3 cellular contexts compared by ENCODE assay signal in genomic region chr3:168834558-168834957, GRCh38.
"Had no signal": no experiment of that assay in that cellular context is flagged by ENCODE, and none has a peak within 500 bp of the region (broad histone marks: within the 10 kb centered on the region; RNA-seq: fewer than 3 reads in every experiment).

No MANE protein-coding gene starts in this region.

- ATAC-seq: GM12878 had no signal

- H3K4me3 ChIP-seq: GM12878 had no signal

- DNase-seq: GDM1, GF-D8 had no signal
